Comparison of ENCODE assay signal across 8 cellular contexts in genomic region chr1:108661030-108661609, GRCh38. TPM values are rescaled to one million over a fixed set of nuclear protein-coding genes. Genes with fewer than 3 reads are reported as not detected.
A peak's percentile ranks its signal among the peaks of the same experiment; 100 is the strongest.
DNase-seq lines count a peak whose midpoint lies in the region; ATAC-seq and FAIRE-seq lines count a peak whose summit lies in the region.

HENMT1 (minus strand) TSS chr1:108661093; CDS start chr1:108659884, 1,209 bp downstream.

- H3K4me3 ChIP-seq in SJSA1 (peak within 1 kb of the TSS; percentile 36), rectal smooth muscle tissue (ENCODE audit: low read length) (peak within 1 kb of the TSS; percentile 76)

- H3K36me3 ChIP-seq in SJSA1 (no peaks in the 10 kb centered on the region), rectal smooth muscle tissue (ENCODE audit: control insufficient read depth, insufficient read depth, low read length) (no peaks in the 10 kb centered on the region)

- ATAC-seq in GM19025 (IDR thresholded peaks at IDR 0.05; ENCODE audit: low read depth, unreplicated experiment), result peak; percentile 85
- peak; percentile 91 for ATAC-seq in HG03432 (IDR thresholded peaks at IDR 0.05; ENCODE audit: unreplicated experiment)
- peak; percentile 90 for ATAC-seq in left ventricle myocardium superior

- intact Hi-C loops in left ventricle myocardium superior (cut with micrococcal nuclease), result no loop called here

- in situ Hi-C loops in ACHN (cut with HindIII; ENCODE audit: low pct_ligation_motif_present, low pct_unique_long_range_greater_than_20kb, low sequenced_read_pairs), result no loop called here

- peak; percentile 90 for FAIRE-seq in urothelium cell line (lab: Jason Lieb, UNC)

- peak; percentile 8 for DNase-seq in ACHN
- peak in 1 of 2 experiments; percentile 16 for DNase-seq in SJSA1 (ENCODE audit: low read depth in 1 of 2, low spot score in 2 of 2)
- DNase-seq in activated naive CD8-positive, alpha-beta T cell treated with anti-CD3 and anti-CD28 coated beads, Interleukin-2, amount 50 U/mL, for 16 hours (ENCODE audit: low read depth, low spot score), result peak; percentile 60
- peak; percentile 81 for DNase-seq in left ventricle myocardium superior
- DNase-seq in urothelium cell line (ENCODE audit: low spot score), result peak; percentile 88

- H3K27me3 ChIP-seq in SJSA1 (replicated peaks), result peaks cover 13% of the 10 kb centered on the region
- H3K27me3 ChIP-seq in rectal smooth muscle tissue (ENCODE audit: control insufficient read depth, insufficient read depth, low read length), result no peaks in the 10 kb centered on the region

- H3K27ac ChIP-seq in SJSA1, result no peak within 1 kb of the TSS
- H3K27ac ChIP-seq in rectal smooth muscle tissue (ENCODE audit: low read depth, low read length), result peak within 1 kb of the TSS; percentile 94

- peaks cover 3% of the 10 kb centered on the region; the same call in 1 of the 2 replicates for H3K9me3 ChIP-seq in SJSA1 (replicated peaks)

- peak within 1 kb of the TSS; percentile 67 for H3K9ac ChIP-seq in rectal smooth muscle tissue (ENCODE audit: low read length)

- H3K4me1 ChIP-seq in SJSA1 (replicated peaks) (peaks cover 6% of the 10 kb centered on the region), rectal smooth muscle tissue (ENCODE audit: control insufficient read depth, insufficient read depth, low read length) (no peaks in the 10 kb centered on the region)

RNA-seq across cellular contexts. Expression of gene HENMT1, which starts in this region (rescaled TPM):
- total RNA-seq in SJSA1 (2014; rRNA removed; shearing (Covaris generic)), result 0.58 TPM in 1 of 2 replicates, not detected in the other
- total RNA-seq in left ventricle myocardium superior, result 1.2 TPM
